8 cellular contexts compared by ENCODE assay signal in genomic region chr1:222815367-222815765, GRCh38. TPM values are rescaled to one million over a fixed set of nuclear protein-coding genes. Genes with fewer than 3 reads are reported as not detected.
DNase-seq lines count a peak whose midpoint lies in the region; TF ChIP-seq lines count a peak whose summit lies in the region.

No MANE protein-coding gene starts in this region.

- H3K9me3 Mint-ChIP-seq in activated CD4-positive, alpha-beta memory T cell treated with anti-CD3 and anti-CD28 coated beads for 36 hours = no peaks in the 10 kb centered on the region

- peaks cover 7 to 50% (median 39%) of the 10 kb centered on the region in 4 donors for H3K4me1 ChIP-seq in esophagus muscularis mucosa
- H3K4me1 ChIP-seq in neutrophil (ENCODE audit: control insufficient read depth in 1 of 2, insufficient read depth in 1 of 2, low read depth in 1 of 2, low read length in 1 of 2) = peaks cover 6 to 25% of the 10 kb centered on the region in 2 experiments
- peaks cover 19 to 35% of the 10 kb centered on the region in 2 donors for H3K4me1 ChIP-seq in thyroid gland

- TF ChIP-seq EP300 in esophagus muscularis mucosa (IDR thresholded peaks at IDR 0.05) = no peak

- WGBS in esophagus muscularis mucosa = 4% methylated on average over 15 of the region's 16 CpGs
- 2% methylated on average over 16 of the region's 16 CpGs for WGBS in thyroid gland, 2 donors

- peaks cover 26% of the 10 kb centered on the region for H3K4me1 Mint-ChIP-seq in activated CD4-positive, alpha-beta memory T cell treated with anti-CD3 and anti-CD28 coated beads for 36 hours (ENCODE audit: low read depth)

- H3K36me3 ChIP-seq in esophagus muscularis mucosa (no peaks in the 10 kb centered on the region), neutrophil (no peaks in the 10 kb centered on the region), thyroid gland (no peaks in the 10 kb centered on the region)

- POLR2A ChIA-PET in activated CD4-positive, alpha-beta memory T cell treated with anti-CD3 and anti-CD28 coated beads for 36 hours (lab: Charles Lee) = no interaction called here

- H3K36me3 Mint-ChIP-seq in activated CD4-positive, alpha-beta memory T cell treated with anti-CD3 and anti-CD28 coated beads for 36 hours = no peaks in the 10 kb centered on the region

- H3K27me3 ChIP-seq in esophagus muscularis mucosa = no peaks in the 10 kb centered on the region
- H3K27me3 ChIP-seq in neutrophil = peaks cover 7% of the 10 kb centered on the region
- no peaks in the 10 kb centered on the region for H3K27me3 ChIP-seq in thyroid gland

- CTCF ChIA-PET in activated CD4-positive, alpha-beta memory T cell treated with anti-CD3 and anti-CD28 coated beads for 36 hours (lab: Charles Lee) = no interaction called here

- no peak for TF ChIP-seq POLR2A in esophagus muscularis mucosa (IDR thresholded peaks at IDR 0.05; ENCODE audit: low read depth)
- TF ChIP-seq POLR2A in thyroid gland (IDR thresholded peaks at IDR 0.05) = no peak

- peak; percentile 50 for DNase-seq in HuH-7 (ENCODE audit: low spot score)
- peak; percentile 87 for DNase-seq in activated CD4-positive, alpha-beta memory T cell treated with anti-CD3 and anti-CD28 coated beads for 36 hours
- DNase-seq in esophagus muscularis mucosa (ENCODE audit: extremely low spot score) = no peak
- DNase-seq in thyroid gland = peak; percentile 59 to 62
- DNase-seq in islet precursor cell = no peak
- DNase-seq in stimulated activated naive CD4-positive, alpha-beta T cell treated with Interleukin-2 at 50 U/mL for 16 hours (lab: John Stamatoyannopoulos, UW) = no peak

- no peaks in the 10 kb centered on the region for H3K27me3 Mint-ChIP-seq in activated CD4-positive, alpha-beta memory T cell treated with anti-CD3 and anti-CD28 coated beads for 36 hours

- intact Hi-C loops in activated CD4-positive, alpha-beta memory T cell treated with anti-CD3 and anti-CD28 coated beads for 36 hours (cut with micrococcal nuclease) = loop anchor here (1.0 to 5.0 kb wide), 2 partner anchors 102 to 198 kb away; partner anchors contain the start of gene MIA3
- intact Hi-C loops in esophagus muscularis mucosa (cut with DNase I) (no loop called here), thyroid gland (cut with DNase I) (no loop called here)

- H3K4me3 Mint-ChIP-seq in activated CD4-positive, alpha-beta memory T cell treated with anti-CD3 and anti-CD28 coated beads for 36 hours = peak overlapping the region; percentile 89

- TF ChIP-seq CTCF in C4-2B (conservative IDR thresholded peaks at IDR 0.05) (no peak), esophagus muscularis mucosa (IDR thresholded peaks at IDR 0.05) (no peak), neutrophil (IDR thresholded peaks at IDR 0.05) (no peak), thyroid gland (IDR thresholded peaks at IDR 0.05) (no peak)

- H3K4me3 ChIP-seq in esophagus muscularis mucosa (peak overlapping the region; percentile 78 to 93 (median 84)), neutrophil (ENCODE audit: low read depth in 1 of 2, low read length in 1 of 2) (peak overlapping the region; percentile 69 to 75), thyroid gland (replicated peaks in 1 of 3) (peak overlapping the region; percentile 1 to 94 (median 75))

- H3K27ac ChIP-seq in C4-2B = peak overlapping the region; percentile 94
- H3K27ac ChIP-seq in esophagus muscularis mucosa (replicated peaks in 1 of 4) = peak overlapping the region; percentile 88 to 99 (median 97)
- H3K27ac ChIP-seq in neutrophil = peak overlapping the region; percentile 59
- H3K27ac ChIP-seq in thyroid gland = peak overlapping the region; percentile 90 to 98 (median 97)

- H3K9me3 ChIP-seq in esophagus muscularis mucosa = no peaks in the 10 kb centered on the region
- H3K9me3 ChIP-seq in neutrophil = no peaks in the 10 kb centered on the region
- H3K9me3 ChIP-seq in thyroid gland = no peaks in the 10 kb centered on the region

- H3K27ac Mint-ChIP-seq in activated CD4-positive, alpha-beta memory T cell treated with anti-CD3 and anti-CD28 coated beads for 36 hours = peak overlapping the region; percentile 85

RNA-seq across cellular contexts. Expression of gene DISP1, which starts 0.5 kb away (rescaled TPM):
- 1 to 10 TPM in 1 of 2 experiments, under 1 TPM in 1; 0.81 to 1.1 TPM for total RNA-seq in activated CD4-positive, alpha-beta memory T cell treated with anti-CD3 and anti-CD28 coated beads for 36 hours
- total RNA-seq in esophagus muscularis mucosa (10 to 100 TPM in 2 of 4 donors, 1 to 10 TPM in 2; 9.3 to 14.1 (median 10.8) TPM), thyroid gland (10 to 100 TPM; 11.5 to 21.4 (median 15.9) TPM)

Comparison
In these comparisons a context has a peak if more than half of its experiments do, and no peak if none do; other contexts are left out.
1. DNase-seq: peak in HuH-7 (single experiment), activated CD4-positive, alpha-beta memory T cell treated with anti-CD3 and anti-CD28 coated beads for 36 hours (single experiment) and thyroid gland (2 of 2); none in esophagus muscularis mucosa (single experiment), islet precursor cell (single experiment) and stimulated activated naive CD4-positive, alpha-beta T cell treated with Interleukin-2 at 50 U/mL for 16 hours (single experiment).
2. RNA of gene DISP1, which starts 0.5 kb away (total RNA-seq): 11.5 to 21.4 TPM in thyroid gland and 9.3 to 14.1 TPM in esophagus muscularis mucosa; 0.81 to 1.1 TPM in activated CD4-positive, alpha-beta memory T cell treated with anti-CD3 and anti-CD28 coated beads for 36 hours; every median in the first group is over 4 times any median in the second.
3. Peak in every context shown above with its lines, with median percentiles within 50 percentile points of each other: H3K27ac ChIP-seq and H3K4me3 ChIP-seq.